In the genomic region with DNA sequence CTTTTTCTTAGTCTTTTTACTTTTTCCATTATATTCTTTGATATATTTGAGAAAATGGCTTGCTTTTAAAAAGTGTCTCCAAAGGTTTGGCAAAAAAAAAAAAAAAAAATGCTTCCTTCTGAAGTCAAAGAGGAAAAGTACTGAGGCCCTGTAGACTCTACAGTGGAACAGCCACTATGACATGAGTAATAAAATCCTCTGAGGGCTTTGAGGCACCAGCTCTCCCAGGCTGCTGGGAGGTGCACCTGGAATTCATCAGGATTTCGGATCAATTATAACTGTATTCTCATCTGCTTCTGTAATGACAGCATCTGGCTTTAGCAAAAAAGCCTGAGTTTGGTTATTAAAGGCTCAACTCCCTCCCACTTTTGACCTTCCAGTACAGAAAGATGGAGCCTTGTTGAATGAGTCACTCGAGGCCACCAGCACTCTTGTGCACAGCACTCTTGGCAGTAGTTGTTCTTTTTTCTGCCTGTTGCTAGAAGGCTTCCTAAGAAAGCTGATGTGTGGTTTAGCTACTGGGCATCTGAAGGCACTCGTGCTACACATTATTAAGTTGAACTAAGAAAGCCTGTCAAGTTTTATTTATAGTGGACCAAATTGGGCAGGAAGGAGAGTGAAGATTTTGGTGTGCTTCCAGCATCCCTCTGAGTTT, we compare ENCODE assay signal across 10 cellular contexts.
A peak's percentile ranks its signal among the peaks of the same experiment; 100 is the strongest.
DNase-seq lines count a peak whose midpoint lies in the region; ATAC-seq and TF ChIP-seq lines count a peak whose summit lies in the region.
"Had no signal": no experiment of that assay in that cellular context is flagged by ENCODE, and none has a peak within 500 bp of the region (broad histone marks: within the 10 kb centered on the region; RNA-seq: fewer than 3 reads in every experiment).

No MANE protein-coding gene starts in this region.

- H3K27ac Mint-ChIP-seq in natural killer cell treated with Interleukin-12 subunit alpha and Interleukin-12 subunit beta and Interleukin-15 and Interleukin-18, amount 100 ng/mL, for 72 hours: no peak overlapping the region
- no peak overlapping the region for H3K27ac Mint-ChIP-seq in CD4-positive, alpha-beta memory T cell
- H3K27ac Mint-ChIP-seq in H9: no peak overlapping the region

- H3K4ac ChIP-seq in H9 (ENCODE audit: low read depth, low read length): no peak overlapping the region

- no peak overlapping the region for H3K56ac ChIP-seq in H9 (ENCODE audit: insufficient read length, low read depth, low read length)

- H3K36me3 ChIP-seq in CD4-positive, alpha-beta memory T cell (ENCODE audit: insufficient read depth, low read length): no peaks in the 10 kb centered on the region

- no peak overlapping the region for H2BK20ac ChIP-seq in H9 (ENCODE audit: low read depth, low read length, poor library complexity, severe bottlenecking)

- H3K14ac ChIP-seq in H9 (ENCODE audit: insufficient read depth, low read length): no peak overlapping the region

- no peak overlapping the region for H4K8ac ChIP-seq in H9 (replicated peaks; ENCODE audit: insufficient read length, low read depth, low read length)

- TF ChIP-seq CTCF in AG10803 (conservative IDR thresholded peaks at IDR 0.05; ENCODE audit: low read length) (no peak), H9 (conservative IDR thresholded peaks at IDR 0.05) (no peak)

- no peak overlapping the region for H4K5ac ChIP-seq in H9 (ENCODE audit: insufficient read length, low read depth, low read length)

- POLR2A ChIA-PET in CD4-positive, alpha-beta memory T cell (lab: Charles Lee; ENCODE audit: partially characterized antibody): no interaction called here

- no peak overlapping the region for H3K4me3 Mint-ChIP-seq in natural killer cell treated with Interleukin-12 subunit alpha and Interleukin-12 subunit beta and Interleukin-15 and Interleukin-18, amount 100 ng/mL, for 72 hours
- no peak overlapping the region for H3K4me3 Mint-ChIP-seq in CD4-positive, alpha-beta memory T cell
- no peak overlapping the region for H3K4me3 Mint-ChIP-seq in H9

- no peaks in the 10 kb centered on the region for H3K23me2 ChIP-seq in H9 (ENCODE audit: insufficient read length, low read depth, low read length, poor library complexity, severe bottlenecking)

- CTCF ChIA-PET in CD4-positive, alpha-beta memory T cell (lab: Charles Lee; ENCODE audit: partially characterized antibody): no interaction called here

- no peak overlapping the region for H3K23ac ChIP-seq in H9 (ENCODE audit: insufficient read length, low read depth, low read length)

- no peaks in the 10 kb centered on the region for H3K9me3 Mint-ChIP-seq in natural killer cell treated with Interleukin-12 subunit alpha and Interleukin-12 subunit beta and Interleukin-15 and Interleukin-18, amount 100 ng/mL, for 72 hours
- no peaks in the 10 kb centered on the region for H3K9me3 Mint-ChIP-seq in CD4-positive, alpha-beta memory T cell
- no peaks in the 10 kb centered on the region for H3K9me3 Mint-ChIP-seq in H9

- H3K27me3 Mint-ChIP-seq in natural killer cell treated with Interleukin-12 subunit alpha and Interleukin-12 subunit beta and Interleukin-15 and Interleukin-18, amount 100 ng/mL, for 72 hours: peaks cover 7 to 10% of the 10 kb centered on the region in 2 donors
- H3K27me3 Mint-ChIP-seq in CD4-positive, alpha-beta memory T cell: peaks cover 3 to 5% of the 10 kb centered on the region in 2 donors
- H3K27me3 Mint-ChIP-seq in H9 (ENCODE audit: low read depth): no peaks in the 10 kb centered on the region

- no peak overlapping the region for H2AFZ ChIP-seq in H9 (ENCODE audit: low read length)

- H2BK12ac ChIP-seq in H9 (ENCODE audit: insufficient read length, low read depth, low read length): no peak overlapping the region

- H2AK5ac ChIP-seq in H9 (ENCODE audit: insufficient read length, low read length): no peak overlapping the region

- no peak overlapping the region for H3K4me2 ChIP-seq in H9 (ENCODE audit: insufficient read depth, insufficient read length, low read length)

- H3K27ac ChIP-seq in CD4-positive, alpha-beta memory T cell (ENCODE audit: low read depth, low read length): no peak overlapping the region
- H3K27ac ChIP-seq in H9 (ENCODE audit: insufficient read length, low read depth, low read length): no peak overlapping the region
- H3K27ac ChIP-seq: HL-60 had no signal

- no peaks in the 10 kb centered on the region for H3K79me1 ChIP-seq in H9 (ENCODE audit: insufficient read depth, low read depth, low read length, poor library complexity, severe bottlenecking)

- H3K79me2 ChIP-seq in H9 (ENCODE audit: insufficient read depth, low read length): no peaks in the 10 kb centered on the region

- H3K4me1 Mint-ChIP-seq in natural killer cell treated with Interleukin-12 subunit alpha and Interleukin-12 subunit beta and Interleukin-15 and Interleukin-18, amount 100 ng/mL, for 72 hours (ENCODE audit: low read depth in 2 of 2): peaks cover 2 to 8% of the 10 kb centered on the region in 2 donors
- no peaks in the 10 kb centered on the region for H3K4me1 Mint-ChIP-seq in CD4-positive, alpha-beta memory T cell
- H3K4me1 Mint-ChIP-seq in H9: no peaks in the 10 kb centered on the region

- no peak overlapping the region for H4K91ac ChIP-seq in H9 (ENCODE audit: insufficient read length, low read depth, low read length)

- intact Hi-C loops in CD4-positive, alpha-beta memory T cell (cut with micrococcal nuclease): no loop called here

- no peak overlapping the region for H3K18ac ChIP-seq in H9 (ENCODE audit: insufficient read length, low read depth, low read length)

- H2BK15ac ChIP-seq in H9 (ENCODE audit: low read depth, low read length): no peak overlapping the region

- no CpG with 5 or more reads among the region's 3 CpGs for WGBS in H9 (ENCODE audit: extremely low coverage, insufficient read length, low lambda C conversion rate)

- H2BK120ac ChIP-seq in H9 (ENCODE audit: low read depth, low read length, poor library complexity, severe bottlenecking): no peak overlapping the region

- no peaks in the 10 kb centered on the region for H3K9me3 ChIP-seq in CD4-positive, alpha-beta memory T cell (ENCODE audit: control insufficient read depth in 1 of 2, low read length in 2 of 2)
- no peaks in the 10 kb centered on the region for H3K9me3 ChIP-seq in H9 (ENCODE audit: control insufficient read depth, low read depth, low read length)

- no peak overlapping the region for H3K4me3 ChIP-seq in AG10803 (ENCODE audit: low read length)
- H3K4me3 ChIP-seq in CD4-positive, alpha-beta memory T cell (ENCODE audit: low read length in 2 of 2): no peak overlapping the region

- no peaks in the 10 kb centered on the region for H3K4me1 ChIP-seq in CD4-positive, alpha-beta memory T cell (ENCODE audit: insufficient read depth, low read length)
- H3K4me1 ChIP-seq in H9 (ENCODE audit: insufficient read depth, low read length): no peaks in the 10 kb centered on the region

- H3K9ac ChIP-seq in H9 (ENCODE audit: extremely low read depth, insufficient read length, low read length): no peak overlapping the region

- no peaks in the 10 kb centered on the region for H4K20me1 ChIP-seq in H9 (ENCODE audit: control insufficient read depth, insufficient read depth, insufficient read length)

- DNase-seq in AG10803 (ENCODE audit: low read depth): peak; percentile 97
- DNase-seq in M059J (ENCODE audit: low read depth): peak; percentile 96
- DNase-seq in dermis blood vessel endothelial cell: peak; percentile 58
- peak; percentile 91 for DNase-seq in myocyte (ENCODE audit: low read depth)
- DNase-seq in natural killer cell treated with Interleukin-12 subunit alpha and Interleukin-12 subunit beta and Interleukin-15 and Interleukin-18, amount 100 ng/mL, for 72 hours (ENCODE audit: low spot score): no peak
- DNase-seq in CD4-positive, alpha-beta memory T cell: no peak
- no peak for DNase-seq in H9
- no peak for DNase-seq in UCSD-AML1 (lab: John Stamatoyannopoulos, UW; ENCODE audit: unreplicated experiment)
- DNase-seq: activated CD4-positive, alpha-beta T cell treated with anti-CD3 and anti-CD28 coated beads for 1 hour had no signal

- H3T11ph ChIP-seq in H9 (ENCODE audit: low read length): no peak overlapping the region

- H3K27me3 ChIP-seq in CD4-positive, alpha-beta memory T cell (ENCODE audit: insufficient read depth, low read length): no peaks in the 10 kb centered on the region
- no peaks in the 10 kb centered on the region for H3K27me3 ChIP-seq in H9 (ENCODE audit: insufficient read depth, low read length)

- no peak overlapping the region for H2BK5ac ChIP-seq in H9 (ENCODE audit: insufficient read length, low read length)

- H3K36me3 Mint-ChIP-seq in natural killer cell treated with Interleukin-12 subunit alpha and Interleukin-12 subunit beta and Interleukin-15 and Interleukin-18, amount 100 ng/mL, for 72 hours: no peaks in the 10 kb centered on the region
- no peaks in the 10 kb centered on the region for H3K36me3 Mint-ChIP-seq in CD4-positive, alpha-beta memory T cell
- peaks cover 10 to 11% (median 11%) of the 10 kb centered on the region in 3 experiments; a peak in 5 of 7 replicates for H3K36me3 Mint-ChIP-seq in H9 (ENCODE audit: insufficient read depth in 1 of 3, low read depth in 3 of 3)

- ATAC-seq in natural killer cell treated with Interleukin-12 subunit alpha and Interleukin-12 subunit beta and Interleukin-15 and Interleukin-18, amount 100 ng/mL, for 72 hours: no peak

Comparison
In these comparisons a context has a peak if more than half of its experiments do, and no peak if none do; other contexts are left out.
1. DNase-seq: peak in AG10803 (single experiment), M059J (single experiment), dermis blood vessel endothelial cell (single experiment) and myocyte (single experiment); none in natural killer cell treated with Interleukin-12 subunit alpha and Interleukin-12 subunit beta and Interleukin-15 and Interleukin-18, amount 100 ng/mL, for 72 hours (single experiment), CD4-positive, alpha-beta memory T cell (0 of 5), H9 (single experiment) and UCSD-AML1 (single experiment).